In genomic region chr7:79132844-79133451, GRCh38 we compare ENCODE assay signal across 25 cellular contexts.
"Had no signal": no experiment of that assay in that cellular context is flagged by ENCODE, and none has a peak within 500 bp of the region (broad histone marks: within the 10 kb centered on the region; RNA-seq: fewer than 3 reads in every experiment).

No MANE protein-coding gene starts in this region.

- H3K4me1 ChIP-seq: adrenal gland had no signal

- H3K4me3 ChIP-seq: adrenal gland had no signal

- H3K36me3 ChIP-seq: adrenal gland had no signal

- H3K27ac ChIP-seq: adrenal gland had no signal

- H3K9me3 ChIP-seq: adrenal gland had no signal

- DNase-seq: activated CD4-positive, alpha-beta T cell treated with anti-CD3 and anti-CD28 coated beads for 48 hours; activated CD4-positive, alpha-beta T cell treated with anti-CD3 and anti-CD28 coated beads, Interleukin-2, amount 50 U/mL, for 4 hours; activated CD4-positive, CD25-positive, alpha-beta regulatory T cell treated with anti-CD3 and anti-CD28 coated beads, Interleukin-2, amount 50 U/mL, for 72 hours; activated CD8-positive, alpha-beta memory T cell treated with anti-CD3 and anti-CD28 coated beads, Interleukin-2, amount 50 U/mL, for 48 hours; activated CD8-positive, alpha-beta T cell treated with anti-CD3 and anti-CD28 coated beads, Interleukin-2, amount 10 ng/mL, durations not matched to agents 7 days and 5 days; activated naive CD4-positive, alpha-beta T cell treated with anti-CD3 and anti-CD28 coated beads, Interleukin-2, amount 50 U/mL, for 16 hours; activated naive CD8-positive, alpha-beta T cell treated with anti-CD3 and anti-CD28 coated beads, Interleukin-2, amount 10 ng/mL, durations not matched to agents 7 days and 5 days; activated T-cell treated with anti-CD3 and anti-CD28 coated beads, Interleukin-2, amount 50 U/mL, for 1 hour; adrenal gland; anterior cingulate cortex; Karpas-422; MV-4-11; NCI-H1092 treated with DMSO at 0.1 percent for 48 hours; NCI-H1436; NCI-H1694 treated with DMSO at 0.1 percent for 48 hours; NCI-H2029 treated with DMSO at 0.1 percent for 48 hours; NCI-H345; NCI-H510A; NCI-H526 treated with DMSO at 0.1 percent for 48 hours; NCI-H82; OCI-M1; SIG-M5; T-helper 17 cell; T-helper 9 cell had no signal

- ATAC-seq: activated CD8-positive, alpha-beta T cell treated with anti-CD3 and anti-CD28 coated beads, Interleukin-2, amount 10 ng/mL, durations not matched to agents 7 days and 5 days; T-helper 17 cell; WTC11 had no signal

- H3K27me3 ChIP-seq: adrenal gland had no signal
